9 cellular contexts compared by ENCODE assay signal in the genomic region with DNA sequence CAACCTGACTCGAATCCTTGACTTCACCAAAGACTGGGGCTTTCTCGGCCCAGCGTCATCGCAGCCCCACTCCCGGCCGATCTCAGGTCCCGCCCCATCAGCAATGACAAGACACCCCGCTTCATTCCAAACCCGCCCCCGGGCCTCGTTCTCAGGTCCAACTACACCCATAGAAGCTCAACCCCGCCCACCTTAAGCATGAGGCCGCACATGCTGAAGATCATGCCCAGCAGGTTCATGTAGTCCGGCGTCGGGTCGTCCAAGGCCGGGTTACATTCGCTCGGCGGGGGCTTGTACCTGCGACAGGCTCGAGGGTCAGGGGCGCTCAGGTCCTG. TPM values are rescaled to one million over a fixed set of nuclear protein-coding genes. Genes with fewer than 3 reads are reported as not detected.
DNase-seq lines count a peak whose midpoint lies in the region; ATAC-seq and TF ChIP-seq lines count a peak whose summit lies in the region.
"Had no signal": no experiment of that assay in that cellular context is flagged by ENCODE, and none has a peak within 500 bp of the region (broad histone marks: within the 10 kb centered on the region; RNA-seq: fewer than 3 reads in every experiment).

No MANE protein-coding gene starts in this region.

- CTCF ChIA-PET in CD4-positive, alpha-beta memory T cell (lab: Charles Lee; ENCODE audit: partially characterized antibody), result interaction anchor here (0.8 to 6.7 kb wide), 5 partner anchors 29 to 106 kb away, joined by 3 to 51 read pairs (median 6); a partner anchor contains a TSS

- ATAC-seq in memory B cell (ENCODE audit: low read depth) (peak; percentile 21), GM18858 (IDR thresholded peaks at IDR 0.05; ENCODE audit: unreplicated experiment) (no peak)

- peak; percentile 60 to 93 (median 71) for DNase-seq in CD4-positive, alpha-beta memory T cell
- DNase-seq in activated CD4-positive, alpha-beta T cell treated with anti-CD3 and anti-CD28 coated beads, Interleukin-2, amount 50 U/mL, for 48 hours, result peak; percentile 62 to 71
- peak; percentile 32 to 74 (median 66) for DNase-seq in dorsolateral prefrontal cortex
- peak; percentile 43 to 53 for DNase-seq in memory B cell (ENCODE audit: low spot score in 2 of 2)
- DNase-seq in stimulated activated CD8-positive, alpha-beta memory T cell treated with anti-CD3 and anti-CD28 coated beads, Interleukin-12 subunit alpha, Interleukin-12 subunit beta, amount 100 ng/mL, for 1 hour (ENCODE audit: low read depth), result peak; percentile 40
- no peak for DNase-seq in iPS-NIHi7 (ENCODE audit: extremely low spot score)

- H3K36me3 Mint-ChIP-seq in CD4-positive, alpha-beta memory T cell, result peaks cover 9 to 36% of the 10 kb centered on the region in 2 donors
- no peaks in the 10 kb centered on the region for H3K36me3 Mint-ChIP-seq in IgD-negative memory B cell
- peaks cover 4% of the 10 kb centered on the region for H3K36me3 Mint-ChIP-seq in memory B cell

- peak overlapping the region; percentile 90 to 99 (median 96) for H3K4me3 Mint-ChIP-seq in CD4-positive, alpha-beta memory T cell
- H3K4me3 Mint-ChIP-seq in IgD-negative memory B cell (peak overlapping the region; percentile 95 to 100 (median 97)), memory B cell (peak overlapping the region; percentile 91)

- H3K9me3 ChIP-seq in CD4-positive, alpha-beta memory T cell (ENCODE audit: control insufficient read depth in 1 of 2, low read length in 2 of 2), result no peaks in the 10 kb centered on the region

- H3K36me3 ChIP-seq in CD4-positive, alpha-beta memory T cell (ENCODE audit: insufficient read depth, low read length), result peaks cover 18% of the 10 kb centered on the region

- peaks cover 52% of the 10 kb centered on the region for H3K4me1 ChIP-seq in CD4-positive, alpha-beta memory T cell (ENCODE audit: insufficient read depth, low read length)

- H3K27ac Mint-ChIP-seq in CD4-positive, alpha-beta memory T cell, result peak overlapping the region; percentile 99 to 100 (median 100)
- H3K27ac Mint-ChIP-seq in IgD-negative memory B cell, result peak overlapping the region; percentile 99 to 100 (median 100)
- H3K27ac Mint-ChIP-seq in memory B cell, result peak overlapping the region; percentile 100

- peak overlapping the region; percentile 98 for H3K27ac ChIP-seq in CD4-positive, alpha-beta memory T cell (ENCODE audit: low read depth, low read length)
- H3K27ac ChIP-seq in dorsolateral prefrontal cortex, result peak overlapping the region; percentile 62 to 100 (median 98)

- TF ChIP-seq CTCF in dorsolateral prefrontal cortex (IDR thresholded peaks at IDR 0.05 in 54 of 56, conservative IDR thresholded peaks at IDR 0.05 in 2 of 56; ENCODE audit: low read depth in 1 of 56, partially characterized antibody in 56 of 56), result no peak

- peaks cover 27 to 73% (median 48%) of the 10 kb centered on the region in 4 donors for H3K4me1 Mint-ChIP-seq in CD4-positive, alpha-beta memory T cell
- H3K4me1 Mint-ChIP-seq in IgD-negative memory B cell (peaks cover 19 to 28% (median 20%) of the 10 kb centered on the region in 3 donors), memory B cell (peaks cover 41% of the 10 kb centered on the region)

- POLR2A ChIA-PET in CD4-positive, alpha-beta memory T cell (lab: Charles Lee; ENCODE audit: partially characterized antibody), result interaction anchor here (0.9 to 2.4 kb wide), 14 partner anchors 8 to 336 kb away, joined by 3 to 35 read pairs (median 4); a partner anchor contains a TSS

- no peaks in the 10 kb centered on the region for H3K9me3 Mint-ChIP-seq in CD4-positive, alpha-beta memory T cell
- H3K9me3 Mint-ChIP-seq in IgD-negative memory B cell (no peaks in the 10 kb centered on the region), memory B cell (no peaks in the 10 kb centered on the region)

- intact Hi-C loops in CD4-positive, alpha-beta memory T cell (cut with micrococcal nuclease), result loop anchor here (1.0 kb wide), 2 partner anchors 12 to 27 kb away; a partner anchor contains a TSS
- intact Hi-C loops in dorsolateral prefrontal cortex (cut with DNase I), result loop anchor here (1.0 to 5.0 kb wide), 2 partner anchors 12 to 102 kb away; a partner anchor contains a TSS

- no peaks in the 10 kb centered on the region for H3K27me3 Mint-ChIP-seq in CD4-positive, alpha-beta memory T cell
- H3K27me3 Mint-ChIP-seq in IgD-negative memory B cell, result no peaks in the 10 kb centered on the region
- H3K27me3 Mint-ChIP-seq in memory B cell, result no peaks in the 10 kb centered on the region

- H3K4me3 ChIP-seq in CD4-positive, alpha-beta memory T cell (ENCODE audit: low read length in 2 of 2), result peak overlapping the region; percentile 78 to 95
- H3K4me3 ChIP-seq in dorsolateral prefrontal cortex, result peak overlapping the region; percentile 67 to 100 (median 92)

- H3K27me3 ChIP-seq in CD4-positive, alpha-beta memory T cell (ENCODE audit: insufficient read depth, low read length), result no peaks in the 10 kb centered on the region
- no peaks in the 10 kb centered on the region for H3K27me3 ChIP-seq in dorsolateral prefrontal cortex

RNA-seq across cellular contexts. Expression of a gene that starts 2.3 kb away (rescaled TPM):
- total RNA-seq in CD4-positive, alpha-beta memory T cell, result 10 to 100 TPM; 18.3 to 19.3 TPM
- polyA plus RNA-seq in CD4-positive, alpha-beta memory T cell, result 10 to 100 TPM in 1 of 2 donors, 1 to 10 TPM in 1; 9.8 to 15.7 TPM
- polyA plus RNA-seq in IgD-negative memory B cell, result 18.4 TPM
- total RNA-seq in dorsolateral prefrontal cortex, result 10 to 100 TPM; 11.8 to 30.1 (median 19.5) TPM

RNA-seq across cellular contexts. Expression of a gene that starts 2.4 kb away (rescaled TPM):
- 100 to 1,000 TPM; 137 to 141 TPM for total RNA-seq in CD4-positive, alpha-beta memory T cell
- polyA plus RNA-seq in CD4-positive, alpha-beta memory T cell, result 10 to 100 TPM; 45.0 to 76.4 TPM
- polyA plus RNA-seq in IgD-negative memory B cell, result 99.6 TPM
- total RNA-seq in dorsolateral prefrontal cortex, result 10 to 100 TPM; 16.5 to 62.2 (median 32.8) TPM

RNA-seq across cellular contexts. Expression of a gene that starts 12.8 kb away (rescaled TPM):
- total RNA-seq in CD4-positive, alpha-beta memory T cell, result 100 to 1,000 TPM; 195 to 197 TPM
- polyA plus RNA-seq in CD4-positive, alpha-beta memory T cell, result 10 to 100 TPM; 77.3 to 91.7 TPM
- polyA plus RNA-seq in IgD-negative memory B cell, result 111 TPM
- total RNA-seq in dorsolateral prefrontal cortex, result 100 to 1,000 TPM in 78 of 120 experiments, 10 to 100 TPM in 42; 79.8 to 142 (median 103) TPM

RNA-seq across cellular contexts. Expression of a gene that starts 18.9 kb away (rescaled TPM):
- total RNA-seq in CD4-positive, alpha-beta memory T cell, result not detected
- polyA plus RNA-seq in CD4-positive, alpha-beta memory T cell, result not detected
- not detected for polyA plus RNA-seq in IgD-negative memory B cell
- not detected for total RNA-seq in dorsolateral prefrontal cortex
- total RNA-seq: NCI-H460 had no signal

RNA-seq across cellular contexts. Expression of a gene that starts 27.5 kb away (rescaled TPM):
- 1 to 10 TPM; 4.5 to 4.9 TPM for total RNA-seq in CD4-positive, alpha-beta memory T cell
- 1 to 10 TPM; 4.9 to 8.1 TPM for polyA plus RNA-seq in CD4-positive, alpha-beta memory T cell
- 5.1 TPM for polyA plus RNA-seq in IgD-negative memory B cell
- 10 to 100 TPM in 16 of 120 experiments, 1 to 10 TPM in 104; 4.4 to 13.3 (median 8.2) TPM for total RNA-seq in dorsolateral prefrontal cortex
